Comparison of ENCODE assay signal across 12 cellular contexts in genomic region chr12:113766880-113767878, GRCh38.
A peak's percentile ranks its signal among the peaks of the same experiment; 100 is the strongest.
DNase-seq lines count a peak whose midpoint lies in the region; ATAC-seq and TF ChIP-seq lines count a peak whose summit lies in the region.
"Had no signal": no experiment of that assay in that cellular context is flagged by ENCODE, and none has a peak within 500 bp of the region (broad histone marks: within the 10 kb centered on the region; RNA-seq: fewer than 3 reads in every experiment).

No MANE protein-coding gene starts in this region.

- H3K4me1 Mint-ChIP-seq in stimulated activated naive CD8-positive, alpha-beta T cell treated with anti-CD3 and anti-CD28 coated beads, Interleukin-15, amount 100 ng/mL, for 72 hours: no peaks in the 10 kb centered on the region
- H3K4me1 Mint-ChIP-seq in stimulated activated effector memory CD8-positive, alpha-beta T cell treated with anti-CD3 and anti-CD28 coated beads, Interleukin-12 subunit alpha, Interleukin-12 subunit beta, amount 100 ng/mL, for 72 hours: no peaks in the 10 kb centered on the region
- H3K4me1 Mint-ChIP-seq: activated naive CD8-positive, alpha-beta T cell treated with anti-CD3 and anti-CD28 coated beads, Interleukin-2, amount 10 ng/mL, durations not matched to agents 7 days and 5 days had no signal

- no peak overlapping the region for H3K27ac ChIP-seq in esophagus muscularis mucosa (replicated peaks in 1 of 4)
- no peak overlapping the region for H3K27ac ChIP-seq in upper lobe of right lung

- in situ Hi-C loops in astrocyte of the cerebellum (cut with HindIII; ENCODE audit: low sequenced_read_pairs): no loop called here

- H3K9me3 ChIP-seq in esophagus muscularis mucosa (no peaks in the 10 kb centered on the region), upper lobe of right lung (no peaks in the 10 kb centered on the region)

- no peaks in the 10 kb centered on the region for H3K36me3 Mint-ChIP-seq in stimulated activated effector memory CD8-positive, alpha-beta T cell treated with anti-CD3 and anti-CD28 coated beads, Interleukin-12 subunit alpha, Interleukin-12 subunit beta, amount 100 ng/mL, for 72 hours
- H3K36me3 Mint-ChIP-seq: activated naive CD8-positive, alpha-beta T cell treated with anti-CD3 and anti-CD28 coated beads, Interleukin-2, amount 10 ng/mL, durations not matched to agents 7 days and 5 days had no signal

- DNase-seq in AG09319 (ENCODE audit: extremely low read depth, low read depth) (peak; percentile 34), HS-27A (ENCODE audit: low read depth) (peak; percentile 75), astrocyte of the cerebellum (ENCODE audit: low read depth) (peak; percentile 88), kidney glomerular epithelial cell (lab: John Stamatoyannopoulos, UW) (peak; percentile 46), esophagus muscularis mucosa (ENCODE audit: extremely low spot score) (no peak), upper lobe of right lung (no peak)
- DNase-seq in stimulated activated naive CD8-positive, alpha-beta T cell treated with anti-CD3 and anti-CD28 coated beads, Interleukin-15, amount 100 ng/mL, for 72 hours: no peak
- DNase-seq in stimulated activated effector memory CD8-positive, alpha-beta T cell treated with anti-CD3 and anti-CD28 coated beads, Interleukin-12 subunit alpha, Interleukin-12 subunit beta, amount 100 ng/mL, for 72 hours (ENCODE audit: low spot score in 2 of 2): no peak
- DNase-seq: activated naive CD8-positive, alpha-beta T cell treated with anti-CD3 and anti-CD28 coated beads, Interleukin-2, amount 10 ng/mL, durations not matched to agents 7 days and 5 days; DMS79; hippocampal formation; NCI-H510A treated with DMSO at 0.1 percent for 48 hours had no signal

- no peak overlapping the region for H3K4me3 ChIP-seq in astrocyte of the cerebellum (ENCODE audit: low read depth, low read length)
- no peak overlapping the region for H3K4me3 ChIP-seq in esophagus muscularis mucosa
- H3K4me3 ChIP-seq in upper lobe of right lung: no peak overlapping the region

- no peak for TF ChIP-seq POLR2A in esophagus muscularis mucosa (IDR thresholded peaks at IDR 0.05; ENCODE audit: low read depth)

- H3K36me3 ChIP-seq in esophagus muscularis mucosa: no peaks in the 10 kb centered on the region
- H3K36me3 ChIP-seq in upper lobe of right lung: no peaks in the 10 kb centered on the region

- ATAC-seq in upper lobe of right lung: no peak
- ATAC-seq in stimulated activated naive CD8-positive, alpha-beta T cell treated with anti-CD3 and anti-CD28 coated beads, Interleukin-15, amount 100 ng/mL, for 72 hours: no peak
- ATAC-seq in stimulated activated effector memory CD8-positive, alpha-beta T cell treated with anti-CD3 and anti-CD28 coated beads, Interleukin-12 subunit alpha, Interleukin-12 subunit beta, amount 100 ng/mL, for 72 hours: no peak

- H3K4me1 ChIP-seq in esophagus muscularis mucosa: no peaks in the 10 kb centered on the region
- no peaks in the 10 kb centered on the region for H3K4me1 ChIP-seq in upper lobe of right lung

- 62% methylated on average over 10 of the region's 10 CpGs for WGBS in esophagus muscularis mucosa

- TF ChIP-seq CTCF in AG09319 (IDR thresholded peaks at IDR 0.05; ENCODE audit: low read depth, low read length) (no peak), astrocyte of the cerebellum (IDR thresholded peaks at IDR 0.05; ENCODE audit: low read depth, low read length, missing control alignments) (no peak), esophagus muscularis mucosa (IDR thresholded peaks at IDR 0.05) (no peak), upper lobe of right lung (IDR thresholded peaks at IDR 0.05) (no peak)

- peaks cover 0 to 9% of the 10 kb centered on the region in 2 donors for H3K9me3 Mint-ChIP-seq in stimulated activated naive CD8-positive, alpha-beta T cell treated with anti-CD3 and anti-CD28 coated beads, Interleukin-15, amount 100 ng/mL, for 72 hours
- H3K9me3 Mint-ChIP-seq in stimulated activated effector memory CD8-positive, alpha-beta T cell treated with anti-CD3 and anti-CD28 coated beads, Interleukin-12 subunit alpha, Interleukin-12 subunit beta, amount 100 ng/mL, for 72 hours: peaks cover 7% of the 10 kb centered on the region
- H3K9me3 Mint-ChIP-seq: activated naive CD8-positive, alpha-beta T cell treated with anti-CD3 and anti-CD28 coated beads, Interleukin-2, amount 10 ng/mL, durations not matched to agents 7 days and 5 days had no signal

- peaks cover 23% of the 10 kb centered on the region for H3K27me3 Mint-ChIP-seq in stimulated activated naive CD8-positive, alpha-beta T cell treated with anti-CD3 and anti-CD28 coated beads, Interleukin-15, amount 100 ng/mL, for 72 hours

- TF ChIP-seq EP300 in esophagus muscularis mucosa (IDR thresholded peaks at IDR 0.05): no peak

- no peak overlapping the region for H3K27ac Mint-ChIP-seq in stimulated activated naive CD8-positive, alpha-beta T cell treated with anti-CD3 and anti-CD28 coated beads, Interleukin-15, amount 100 ng/mL, for 72 hours
- no peak overlapping the region for H3K27ac Mint-ChIP-seq in stimulated activated effector memory CD8-positive, alpha-beta T cell treated with anti-CD3 and anti-CD28 coated beads, Interleukin-12 subunit alpha, Interleukin-12 subunit beta, amount 100 ng/mL, for 72 hours
- H3K27ac Mint-ChIP-seq: activated naive CD8-positive, alpha-beta T cell treated with anti-CD3 and anti-CD28 coated beads, Interleukin-2, amount 10 ng/mL, durations not matched to agents 7 days and 5 days had no signal

- H3K27me3 ChIP-seq in esophagus muscularis mucosa (peaks cover 0 to 78% (median 10%) of the 10 kb centered on the region in 4 donors), upper lobe of right lung (peaks cover 44% of the 10 kb centered on the region)

- intact Hi-C loops in esophagus muscularis mucosa (cut with DNase I): no loop called here
- intact Hi-C loops in upper lobe of right lung (cut with DNase I): no loop called here

- no peak overlapping the region for H3K4me3 Mint-ChIP-seq in stimulated activated naive CD8-positive, alpha-beta T cell treated with anti-CD3 and anti-CD28 coated beads, Interleukin-15, amount 100 ng/mL, for 72 hours
- no peak overlapping the region for H3K4me3 Mint-ChIP-seq in stimulated activated effector memory CD8-positive, alpha-beta T cell treated with anti-CD3 and anti-CD28 coated beads, Interleukin-12 subunit alpha, Interleukin-12 subunit beta, amount 100 ng/mL, for 72 hours
- H3K4me3 Mint-ChIP-seq: activated naive CD8-positive, alpha-beta T cell treated with anti-CD3 and anti-CD28 coated beads, Interleukin-2, amount 10 ng/mL, durations not matched to agents 7 days and 5 days had no signal

Comparison
In these comparisons a context has a peak if more than half of its experiments do, and no peak if none do; other contexts are left out.
1. DNase-seq: peak in AG09319 (single experiment), HS-27A (single experiment), astrocyte of the cerebellum (single experiment) and kidney glomerular epithelial cell (single experiment); none in esophagus muscularis mucosa (single experiment), upper lobe of right lung (single experiment), stimulated activated naive CD8-positive, alpha-beta T cell treated with anti-CD3 and anti-CD28 coated beads, Interleukin-15, amount 100 ng/mL, for 72 hours (0 of 2) and stimulated activated effector memory CD8-positive, alpha-beta T cell treated with anti-CD3 and anti-CD28 coated beads, Interleukin-12 subunit alpha, Interleukin-12 subunit beta, amount 100 ng/mL, for 72 hours (0 of 2).